ENCODE assay signal across 8 cellular contexts in the genomic region with DNA sequence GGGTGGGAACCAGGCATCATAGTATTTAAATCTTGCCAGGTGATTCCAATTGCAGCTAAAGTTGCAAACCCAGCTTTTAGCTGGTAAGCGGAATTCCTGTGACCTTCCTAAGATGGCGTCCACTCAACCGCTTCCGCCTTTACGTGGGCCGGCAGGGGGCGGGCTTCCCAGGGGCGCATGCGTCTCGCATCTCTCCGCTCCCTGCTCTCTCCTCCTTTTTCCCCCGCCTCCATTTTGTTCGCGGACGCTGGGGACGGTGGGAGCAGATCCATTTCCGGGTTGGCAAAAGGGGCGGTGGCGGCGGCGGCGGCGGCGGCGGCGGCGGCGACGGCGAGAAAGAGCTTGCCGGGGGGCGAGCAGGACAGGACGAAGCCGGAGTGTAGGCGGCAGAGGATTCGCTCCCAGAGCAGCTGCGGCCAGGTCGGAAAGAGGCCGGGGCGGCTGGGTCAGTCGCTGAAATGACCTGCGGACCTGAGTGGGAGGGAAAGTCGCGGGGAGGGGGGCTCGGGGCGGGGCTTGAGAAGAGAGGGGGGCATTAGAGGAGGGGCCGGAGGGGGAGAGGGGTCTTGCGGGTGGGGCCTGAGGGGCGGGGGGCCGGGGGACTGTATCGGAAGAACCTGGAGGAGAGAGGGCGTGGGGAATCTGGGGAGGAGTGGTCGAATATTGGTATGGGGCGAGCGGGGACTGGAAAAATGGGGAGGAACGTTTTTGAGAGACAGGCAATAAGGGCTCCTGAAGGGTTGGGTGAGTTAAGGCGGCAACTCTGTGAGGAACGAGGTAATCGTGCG. TPM values are rescaled to one million over a fixed set of nuclear protein-coding genes. Genes with fewer than 3 reads are reported as not detected.
DNase-seq lines count a peak whose midpoint lies in the region; ATAC-seq and TF ChIP-seq lines count a peak whose summit lies in the region.

A gene with protein sequence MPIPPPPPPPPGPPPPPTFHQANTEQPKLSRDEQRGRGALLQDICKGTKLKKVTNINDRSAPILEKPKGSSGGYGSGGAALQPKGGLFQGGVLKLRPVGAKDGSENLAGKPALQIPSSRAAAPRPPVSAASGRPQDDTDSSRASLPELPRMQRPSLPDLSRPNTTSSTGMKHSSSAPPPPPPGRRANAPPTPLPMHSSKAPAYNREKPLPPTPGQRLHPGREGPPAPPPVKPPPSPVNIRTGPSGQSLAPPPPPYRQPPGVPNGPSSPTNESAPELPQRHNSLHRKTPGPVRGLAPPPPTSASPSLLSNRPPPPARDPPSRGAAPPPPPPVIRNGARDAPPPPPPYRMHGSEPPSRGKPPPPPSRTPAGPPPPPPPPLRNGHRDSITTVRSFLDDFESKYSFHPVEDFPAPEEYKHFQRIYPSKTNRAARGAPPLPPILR (plus strand): TSS at position 232 of the 788 bp plus-strand sequence. CDS start 37,156 bp downstream, outside the sequence.

- intact Hi-C loops in T-helper 2 cell treated with Interferon-gamma antibody and Interleukin-4, amounts not matched to agents 100 ng/mL and 5 ng/mL, for 36 hours (cut with micrococcal nuclease) = loop anchor here (1.0 to 10.0 kb wide), 5 partner anchors 16 to 136 kb away; a partner anchor contains a TSS
- intact Hi-C loops in ascending aorta (cut with DNase I) = loop anchor here (2.0 to 5.0 kb wide), 2 partner anchors 68 to 198 kb away; a partner anchor contains a TSS

- DNase-seq in GM13976 (ENCODE audit: low spot score) (peak; percentile 97), NCI-H187 treated with DMSO at 0.1 percent for 48 hours (lab: John Stamatoyannopoulos, UW) (peak; percentile 91), ascending aorta (ENCODE audit: low spot score in 2 of 2) (peak; percentile 84 to 98), hepatic stellate cell (ENCODE audit: low spot score) (peak; percentile 97)

- ATAC-seq in HG02938 (IDR thresholded peaks at IDR 0.05; ENCODE audit: unreplicated experiment) = peak; percentile 76
- ATAC-seq in GM18519 (IDR thresholded peaks at IDR 0.05; ENCODE audit: low FRiP score, unreplicated experiment) = no peak

- no peaks in the 10 kb centered on the region for H3K27me3 ChIP-seq in ascending aorta
- H3K27me3 ChIP-seq in rectal smooth muscle tissue (ENCODE audit: control insufficient read depth, insufficient read depth, low read length) = no peaks in the 10 kb centered on the region

- TF ChIP-seq CTCF in GM13976 (IDR thresholded peaks at IDR 0.05; ENCODE audit: borderline replicate concordance, control extremely low read depth, extremely low read depth, insufficient read depth, missing control alignments) (peak; percentile 33), ascending aorta (IDR thresholded peaks at IDR 0.05) (peak; percentile 61 to 79 (median 69))

- peaks cover 3 to 12% of the 10 kb centered on the region in 2 donors for H3K4me1 ChIP-seq in ascending aorta
- no peaks in the 10 kb centered on the region for H3K4me1 ChIP-seq in rectal smooth muscle tissue (ENCODE audit: control insufficient read depth, insufficient read depth, low read length)

- H3K27ac ChIP-seq in ascending aorta (peak within 1 kb of the TSS; percentile 84 to 97), rectal smooth muscle tissue (ENCODE audit: low read depth, low read length) (peak within 1 kb of the TSS; percentile 91)

- no peaks in the 10 kb centered on the region for H3K36me3 ChIP-seq in ascending aorta
- no peaks in the 10 kb centered on the region for H3K36me3 ChIP-seq in rectal smooth muscle tissue (ENCODE audit: control insufficient read depth, insufficient read depth, low read length)

- no peaks in the 10 kb centered on the region for H3K9me3 ChIP-seq in ascending aorta

- in situ Hi-C loops in GM13976 (cut with MboI; ENCODE audit: low sequenced_read_pairs, unreplicated experiment) = no loop called here

- H3K9ac ChIP-seq in rectal smooth muscle tissue (ENCODE audit: low read length) = peak within 1 kb of the TSS; percentile 88

- H3K4me3 ChIP-seq in ascending aorta (peak within 1 kb of the TSS; percentile 53 to 86), rectal smooth muscle tissue (ENCODE audit: low read length) (peak within 1 kb of the TSS; percentile 95)

RNA-seq across cellular contexts. Expression of the gene that starts here (rescaled TPM):
- total RNA-seq in T-helper 2 cell treated with Interferon-gamma antibody and Interleukin-4, amounts not matched to agents 100 ng/mL and 5 ng/mL, for 36 hours = 23.7 and 25.4 TPM in 2 replicates
- 11.2 TPM for total RNA-seq in ascending aorta
